Comparison of ENCODE assay signal across 12 cellular contexts in the genomic region with DNA sequence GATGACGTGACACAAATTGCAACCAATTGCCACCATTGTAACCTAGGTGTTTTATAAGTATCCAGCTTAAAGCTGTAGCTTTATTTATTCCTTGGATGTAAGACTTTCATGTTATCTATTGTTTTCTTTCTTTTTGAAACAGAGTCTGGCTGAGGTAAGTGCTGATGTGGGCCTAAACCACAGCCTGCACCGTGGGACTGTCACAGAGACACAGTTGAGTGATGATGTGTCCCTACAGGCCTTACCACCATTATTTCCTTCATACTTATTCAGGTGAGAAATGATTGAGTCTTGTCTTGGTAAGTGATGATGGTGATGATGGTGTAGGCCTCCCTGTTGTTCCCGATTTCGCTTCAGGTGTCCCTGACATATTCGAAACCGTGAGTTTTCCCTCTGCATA. TPM values are rescaled to one million over a fixed set of nuclear protein-coding genes. Genes with fewer than 3 reads are reported as not detected.
"Had no signal": no experiment of that assay in that cellular context is flagged by ENCODE, and none has a peak within 500 bp of the region (broad histone marks: within the 10 kb centered on the region; RNA-seq: fewer than 3 reads in every experiment).

No MANE protein-coding gene starts in this region.

- DNase-seq: GM23248, GOT3, H7, HFFc6, IMR-90, KG1 had no signal

- FAIRE-seq: HTR-8/SVneo, K562 had no signal

- H3K27ac ChIP-seq: GM23248 had no signal

- H2AFZ ChIP-seq: GM23248 had no signal

- ATAC-seq: HCT116, K562 had no signal

- H3K9ac ChIP-seq: GM23248 had no signal

- H3K4me3 ChIP-seq: GM23248, HAP-1, K562 had no signal

- H3K4me1 ChIP-seq: HAP-1 had no signal

- H3K36me3 ChIP-seq: HAP-1 had no signal

- H3K9me3 Mint-ChIP-seq: HFFc6 had no signal

- H3K27ac Mint-ChIP-seq: HFFc6 had no signal

- H3K4me3 Mint-ChIP-seq: HFFc6 had no signal

RNA-seq across cellular contexts. Expression of a gene that starts 8.3 kb away (rescaled TPM):
- total RNA-seq: GM23248, H4, H7, HFFc6, HT-29, IMR-90, K562 had no signal
- polyA plus RNA-seq: GM23248, IMR-90 had no signal
